In the genomic region with DNA sequence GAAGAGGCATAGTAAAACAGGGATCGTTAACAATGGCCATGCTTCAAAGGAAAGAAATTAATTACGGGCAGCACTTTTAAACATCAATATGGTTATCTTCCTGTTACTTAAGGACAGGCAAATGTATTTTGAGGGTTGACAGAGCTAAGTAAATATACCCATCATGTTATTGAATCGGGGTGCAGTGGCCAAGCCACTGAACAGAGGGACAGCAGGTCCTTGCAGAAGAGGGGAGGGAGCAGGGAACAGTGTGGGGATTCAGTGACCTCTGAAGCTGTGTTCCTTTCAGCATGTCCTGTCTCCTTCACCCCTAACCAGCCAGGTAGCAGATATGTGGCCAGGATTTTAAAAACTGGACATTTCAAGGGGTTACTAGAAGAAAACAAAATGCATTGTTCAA, we compare ENCODE assay signal across 26 cellular contexts. TPM values are rescaled to one million over a fixed set of nuclear protein-coding genes. Genes with fewer than 3 reads are reported as not detected.
DNase-seq lines count a peak whose midpoint lies in the region; ATAC-seq and TF ChIP-seq lines count a peak whose summit lies in the region.
"Had no signal": no experiment of that assay in that cellular context is flagged by ENCODE, and none has a peak within 500 bp of the region (broad histone marks: within the 10 kb centered on the region; RNA-seq: fewer than 3 reads in every experiment).

No MANE protein-coding gene starts in this region.

- DNase-seq in NCI-H146 (lab: John Stamatoyannopoulos, UW) (peak; percentile 24), NCI-H146 treated with DMSO at 0.1 percent for 48 hours (lab: John Stamatoyannopoulos, UW; ENCODE audit: unreplicated experiment) (no peak), pons (ENCODE audit: low spot score) (peak; percentile 59), DMS53 (lab: John Stamatoyannopoulos, UW) (no peak), osteoblast (ENCODE audit: insufficient read length, low spot score, missing footprints) (no peak), natural killer cell (no peak)
- DNase-seq: AML-193; Calu3; CD8-positive, alpha-beta memory T cell; H9; HFFc6; KBM-7; MM.1S; NCI-H1048; NCI-H1694; NCI-H2081; NCI-H446; NCI-H526; NK-92 treated with Interleukin-12 subunit alpha and Interleukin-12 subunit beta, amount 100 ng/mL, for 24 hours; Peyer's patch; T-helper 1 cell had no signal

- H3K4me1 ChIP-seq in DOHH2 (ENCODE audit: control insufficient read depth, low read length) (peaks cover 100% of the 10 kb centered on the region), osteoblast (ENCODE audit: insufficient read depth, low read length) (peaks cover 7% of the 10 kb centered on the region)
- H3K4me1 ChIP-seq: Peyer's patch had no signal

- no peaks in the 10 kb centered on the region for H3K9me2 ChIP-seq in DOHH2 (replicated peaks; ENCODE audit: control insufficient read depth, low read length)

- H3K9me3 ChIP-seq in DOHH2 (ENCODE audit: control insufficient read depth, insufficient read depth, low read length) = no peaks in the 10 kb centered on the region
- no peaks in the 10 kb centered on the region for H3K9me3 ChIP-seq in osteoblast (ENCODE audit: low read depth, low read length)
- H3K9me3 ChIP-seq: Peyer's patch, SJSA1 had no signal

- H3K4me1 Mint-ChIP-seq in natural killer cell = no peaks in the 10 kb centered on the region

- H3K27ac ChIP-seq in DOHH2 (ENCODE audit: low read depth, low read length) = peak overlapping the region; percentile 88
- peak overlapping the region; percentile 1 for H3K27ac ChIP-seq in angular gyrus (ENCODE audit: low read depth, low read length)
- H3K27ac ChIP-seq in osteoblast (ENCODE audit: low read depth, low read length) = no peak overlapping the region
- H3K27ac ChIP-seq: HL-60, Peyer's patch, SJSA1 had no signal

- H3K79me2 ChIP-seq in DOHH2 (ENCODE audit: control insufficient read depth, low read length) = peaks cover 100% of the 10 kb centered on the region
- no peaks in the 10 kb centered on the region for H3K79me2 ChIP-seq in osteoblast (ENCODE audit: insufficient read depth, low read length)

- H3K36me3 ChIP-seq in DOHH2 (ENCODE audit: control insufficient read depth, low read length) (peaks cover 42% of the 10 kb centered on the region), osteoblast (ENCODE audit: insufficient read depth, low read length) (no peaks in the 10 kb centered on the region)
- H3K36me3 ChIP-seq: Peyer's patch, SJSA1 had no signal

- no peak overlapping the region for H3K4me3 Mint-ChIP-seq in natural killer cell
- H3K4me3 Mint-ChIP-seq: CD8-positive, alpha-beta memory T cell; H9; HFFc6 had no signal

- H3F3A ChIP-seq in DOHH2 (ENCODE audit: control insufficient read depth, insufficient read depth) = peaks cover 36% of the 10 kb centered on the region

- no peaks in the 10 kb centered on the region for H3K27me3 ChIP-seq in DOHH2 (ENCODE audit: control insufficient read depth, low read length)
- H3K27me3 ChIP-seq in osteoblast (ENCODE audit: insufficient read depth, low read length) = no peaks in the 10 kb centered on the region
- H3K27me3 ChIP-seq: Peyer's patch, SJSA1 had no signal

- no peaks in the 10 kb centered on the region for H3K36me3 Mint-ChIP-seq in natural killer cell

- H3K4me3 ChIP-seq in DOHH2 (ENCODE audit: low read length) (peak overlapping the region; percentile 76), osteoblast (ENCODE audit: insufficient read depth, low read length) (no peak overlapping the region)
- H3K4me3 ChIP-seq: Peyer's patch, SJSA1 had no signal

- H2AFZ ChIP-seq in osteoblast (ENCODE audit: low read length) = no peak overlapping the region

- no peak for TF ChIP-seq CTCF in DOHH2 (IDR thresholded peaks at IDR 0.05; ENCODE audit: low read depth, low read length, poor library complexity, severe bottlenecking)
- no peak for TF ChIP-seq CTCF in osteoblast (IDR thresholded peaks at IDR 0.05; ENCODE audit: extremely low read depth, low read depth, low read length)
- no peak for TF ChIP-seq CTCF in natural killer cell (IDR thresholded peaks at IDR 0.05)

- H3K27ac Mint-ChIP-seq in natural killer cell = no peak overlapping the region
- H3K27ac Mint-ChIP-seq: CD8-positive, alpha-beta memory T cell; HFFc6 had no signal

- no peak for ATAC-seq in natural killer cell
- ATAC-seq: HepG2 had no signal

- no peaks in the 10 kb centered on the region for H4K20me1 ChIP-seq in DOHH2 (ENCODE audit: control insufficient read depth, insufficient read depth, low read depth, low read length)
- H4K20me1 ChIP-seq in osteoblast (ENCODE audit: insufficient read depth, low read length) = no peaks in the 10 kb centered on the region

- no peaks in the 10 kb centered on the region for H3K9me3 Mint-ChIP-seq in natural killer cell
- H3K9me3 Mint-ChIP-seq: CD8-positive, alpha-beta memory T cell; H9; HFFc6 had no signal

- intact Hi-C loops in natural killer cell (cut with micrococcal nuclease) = no loop called here

- no peaks in the 10 kb centered on the region for H3K27me3 Mint-ChIP-seq in natural killer cell (ENCODE audit: low read depth in 2 of 2)

- H3K4me2 ChIP-seq in DOHH2 (ENCODE audit: low read length) (peak overlapping the region; percentile 91), osteoblast (ENCODE audit: insufficient read depth, low read length) (no peak overlapping the region)

RNA-seq across cellular contexts. Expression of gene ANK3, which starts 12.7 kb away (rescaled TPM):
- total RNA-seq in osteoblast = 44.5 and 58.0 TPM in 2 replicates
- total RNA-seq in natural killer cell = 10 to 100 TPM in 2 of 3 donors, 1 to 10 TPM in 1; 4.4 to 12.9 (median 11.4) TPM
- total RNA-seq: HepG2, HFFc6 had no signal

Comparison
In these comparisons a context has a peak if more than half of its experiments do, and no peak if none do; other contexts are left out.
1. DNase-seq: peak in NCI-H146 (single experiment) and pons (single experiment); none in NCI-H146 treated with DMSO at 0.1 percent for 48 hours (single experiment), DMS53 (single experiment), osteoblast (single experiment) and natural killer cell (single experiment).